ENCODE assay signal across 7 cellular contexts in genomic region chr13:75482070-75482819, GRCh38. TPM values are rescaled to one million over a fixed set of nuclear protein-coding genes. Genes with fewer than 3 reads are reported as not detected.
DNase-seq lines count a peak whose midpoint lies in the region; ATAC-seq, FAIRE-seq and TF ChIP-seq lines count a peak whose summit lies in the region.

TBC1D4 (minus strand) TSS chr13:75482169; CDS start chr13:75481767, 402 bp downstream.

- H3F3A ChIP-seq in SU-DHL-6 (ENCODE audit: insufficient read depth), result 0 out of 2 replicates have a peak, but pooled peaks cover 5% of the 10 kb centered on the region

- 0 out of 2 replicates have a peak, but pooled peaks cover 4% of the 10 kb centered on the region for H4K20me1 ChIP-seq in SU-DHL-6 (ENCODE audit: low read depth, low read length)

- TF ChIP-seq POLR2A in GM12891 (IDR thresholded peaks at IDR 0.05; ENCODE audit: low read depth, low read length) (no peak), NB4 (IDR thresholded peaks at IDR 0.05; ENCODE audit: extremely low read depth, insufficient read length) (peak; percentile 32)

- peak; percentile 54 for DNase-seq in GM12891 (ENCODE audit: insufficient read length, low spot score)
- peak; percentile 97 for DNase-seq in NB4 (ENCODE audit: low read depth)
- peak in 57 of 58 donors; percentile 23 to 90 (median 74) for DNase-seq in anterior cingulate cortex (lab: John Stamatoyannopoulos, UW)
- DNase-seq in left ventricle myocardium superior, result peak; percentile 91
- DNase-seq in posterior cingulate gyrus, result peak; percentile 64 to 95 (median 75)

- no peaks in the 10 kb centered on the region for H3K79me2 ChIP-seq in SU-DHL-6 (ENCODE audit: insufficient read depth, low read length)

- ATAC-seq in HG02623 (IDR thresholded peaks at IDR 0.05; ENCODE audit: unreplicated experiment), result peak; percentile 69
- peak; percentile 90 for ATAC-seq in left ventricle myocardium superior

- H3K4me2 ChIP-seq in SU-DHL-6 (ENCODE audit: low read depth, low read length, poor library complexity, severe bottlenecking), result peak within 1 kb of the TSS; percentile 78

- no peaks in the 10 kb centered on the region for H3K36me3 ChIP-seq in SU-DHL-6 (ENCODE audit: low read length)

- no peaks in the 10 kb centered on the region; the same call in 1 of the 2 replicates for H3K27me3 ChIP-seq in SU-DHL-6 (ENCODE audit: low read length)

- H3K4me3 ChIP-seq in NB4 (ENCODE audit: low read depth, low read length), result peak within 1 kb of the TSS; percentile 55
- peak within 1 kb of the TSS; percentile 98 for H3K4me3 ChIP-seq in SU-DHL-6 (ENCODE audit: insufficient read depth, low read length, poor library complexity, severe bottlenecking)

- peak within 1 kb of the TSS; percentile 98 for H2AFZ ChIP-seq in SU-DHL-6 (ENCODE audit: low read depth, low read length, severe bottlenecking)

- peak within 1 kb of the TSS; percentile 63 for H3K9ac ChIP-seq in SU-DHL-6 (ENCODE audit: low read length)

- H3K9me2 ChIP-seq in SU-DHL-6 (replicated peaks; ENCODE audit: insufficient read depth, low read length), result no peaks in the 10 kb centered on the region

- FAIRE-seq in GM12891 (lab: Jason Lieb, UNC), result peak; percentile 92

- intact Hi-C loops in left ventricle myocardium superior (cut with micrococcal nuclease) (loop anchor here (5.0 kb wide), 1 partner anchor 110 kb away; no protein-coding TSS in a partner anchor), posterior cingulate gyrus (cut with DNase I) (loop anchor here (5.0 kb wide), 2 partner anchors 65 to 110 kb away; partner anchors contain the start of gene UCHL3)

- H3K9me3 ChIP-seq in SU-DHL-6 (ENCODE audit: insufficient read depth, low read length), result no peaks in the 10 kb centered on the region

- H3K27ac ChIP-seq in SU-DHL-6 (ENCODE audit: low read depth, low read length), result peak within 1 kb of the TSS; percentile 41

- peak; percentile 79 for TF ChIP-seq CTCF in NB4 (IDR thresholded peaks at IDR 0.05; ENCODE audit: low read depth, low read length)
- peak; percentile 92 for TF ChIP-seq CTCF in SU-DHL-6 (IDR thresholded peaks at IDR 0.05; ENCODE audit: insufficient read depth, low read length, poor library complexity, severe bottlenecking)

TF ChIP-seq in GM12891, 5 proteins besides CTCF, POLR2A, EP300 and RAD21:
- peak; percentile 97 for TF ChIP-seq SPI1 (IDR thresholded peaks at IDR 0.05; ENCODE audit: low read depth, low read length)
- peak; percentile 48; the same call in 1 of the 2 replicates for TF ChIP-seq POU2F2 (IDR thresholded peaks at IDR 0.05; ENCODE audit: low read depth, low read length)
- no peak for TF ChIP-seq TAF1 (IDR thresholded peaks at IDR 0.05; ENCODE audit: low read depth, low read length)

RNA-seq across cellular contexts. Expression of gene TBC1D4, which starts in this region (rescaled TPM):
- polyA plus RNA-seq in GM12891 (2012; ENCODE audit: low read depth, missing spikeins), result 10.0 TPM
- 116 TPM for total RNA-seq in left ventricle myocardium superior

Comparison
In these comparisons a context has a peak if more than half of its experiments do, and no peak if none do; other contexts are left out.
1. Peak in every context shown above with its lines: DNase-seq, ATAC-seq, H3K4me3 ChIP-seq and H3K27ac ChIP-seq.